ENCODE assay signal across 2 cellular contexts in genomic region chr2:62045017-62045543, GRCh38.
TF ChIP-seq lines count a peak whose summit lies in the region.

No MANE protein-coding gene starts in this region.

TF ChIP-seq in K562, 482 proteins besides CTCF, POLR2A, EP300 and RAD21 (continued from another document):
- TF ChIP-seq SMC3 (conservative IDR thresholded peaks at IDR 0.05; ENCODE audit: insufficient read depth, low read depth, low read length) = no peak
- peak; percentile 36; the same call in 1 of the 2 replicates for TF ChIP-seq CBX5 (IDR thresholded peaks at IDR 0.05; ENCODE audit: borderline replicate concordance, low read depth)
TF ChIP-seq in K562: peak in this region for 4.

TF ChIP-seq in HEK293T, 16 proteins besides CTCF, POLR2A, EP300 and RAD21 (continued from another document):
- no peak for TF ChIP-seq L3MBTL2 (conservative IDR thresholded peaks at IDR 0.05)
